1 cellular context compared by ENCODE assay signal in the genomic region with DNA sequence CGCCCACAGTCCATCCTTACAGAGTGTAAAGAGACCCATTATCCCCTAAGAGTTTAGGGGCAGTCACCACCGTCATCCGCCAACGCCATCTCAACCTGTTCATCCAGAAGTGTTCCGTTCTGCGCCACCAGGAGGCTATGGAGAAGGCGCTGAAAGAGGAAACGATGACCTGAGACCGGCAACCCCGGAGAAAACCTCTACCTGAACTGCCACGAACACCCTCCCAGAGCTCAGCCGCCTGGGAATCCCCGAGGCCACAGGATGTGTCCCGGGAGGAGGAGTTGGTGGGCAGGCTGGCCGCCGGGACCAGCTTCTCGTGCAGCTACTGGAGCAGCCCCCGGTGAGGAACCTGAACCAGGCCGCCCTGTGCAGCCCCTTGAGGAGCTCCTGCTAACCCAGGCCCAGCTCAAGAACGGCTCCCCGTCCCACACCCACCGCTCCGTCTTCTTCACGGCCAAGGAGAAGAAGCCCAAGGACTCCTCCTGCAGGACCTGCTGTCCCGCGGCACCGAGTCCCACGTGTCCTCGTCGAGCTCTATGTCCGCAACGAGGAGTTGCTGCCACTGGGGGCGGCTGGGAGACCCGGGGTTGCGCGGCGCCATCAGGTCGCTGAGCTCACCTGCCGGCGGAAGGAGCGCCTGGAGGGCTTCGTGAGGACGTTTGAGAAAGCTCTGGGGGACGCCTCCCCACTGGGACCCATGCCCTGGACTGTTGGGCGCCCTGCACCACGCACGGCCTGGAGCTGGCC.
TF ChIP-seq lines count a peak whose summit lies in the region.

No MANE protein-coding gene starts in this region.

TF ChIP-seq in HepG2, 621 proteins besides CTCF, POLR2A, EP300 and RAD21 (continued from another document):
- TF ChIP-seq YY1 (IDR thresholded peaks at IDR 0.05; ENCODE audit: insufficient read depth, insufficient replicate concordance, low read depth, low read length) (no peak), ATRX (CRISPR knock-in tag; IDR thresholded peaks at IDR 0.05; ENCODE audit: borderline replicate concordance) (no peak), HDAC1 (CRISPR knock-in tag; IDR thresholded peaks at IDR 0.05) (no peak), FOXP1 (IDR thresholded peaks at IDR 0.05) (no peak), FOXP1 (CRISPR knock-in tag; IDR thresholded peaks at IDR 0.05) (no peak)
